Comparison of ENCODE assay signal across 8 cellular contexts in the genomic region with DNA sequence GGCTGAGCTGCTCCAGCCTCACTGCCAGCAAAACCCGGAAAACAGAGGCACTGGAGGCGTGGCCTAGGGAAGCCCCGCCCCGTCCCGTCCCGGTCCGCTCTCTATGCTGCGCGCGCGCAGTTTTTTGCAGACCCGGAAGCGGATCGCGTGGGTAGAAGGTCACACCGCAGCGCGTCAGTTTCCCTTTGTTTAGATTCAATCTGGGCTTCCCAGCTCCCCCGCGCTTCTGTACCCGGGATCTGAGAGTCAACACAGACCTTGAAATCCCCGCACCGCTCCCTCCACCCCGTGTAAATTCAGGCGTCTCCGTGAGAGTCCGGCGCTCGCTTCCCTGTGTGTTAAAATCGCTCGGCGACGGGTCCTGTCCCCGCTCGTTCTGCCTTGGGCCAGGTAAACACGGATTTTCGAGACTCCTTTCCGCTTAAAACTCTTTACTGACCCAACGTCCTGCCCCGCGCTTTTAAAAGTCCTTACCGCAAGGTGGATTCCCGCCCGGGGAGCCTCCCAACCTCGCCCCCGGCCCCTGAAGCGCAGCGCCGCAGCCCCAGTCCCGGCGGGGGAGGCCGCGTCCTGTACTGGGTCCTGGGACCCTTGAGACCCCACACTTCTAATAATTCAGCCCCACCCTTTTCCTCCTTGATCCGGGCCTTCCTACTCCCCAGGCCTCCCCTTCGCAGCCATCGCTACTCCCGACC. TPM values are rescaled to one million over a fixed set of nuclear protein-coding genes. Genes with fewer than 3 reads are reported as not detected.
DNase-seq lines count a peak whose midpoint lies in the region; ATAC-seq and TF ChIP-seq lines count a peak whose summit lies in the region.

A gene (plus strand): TSS at position 127 of the 695 bp plus-strand sequence. CDS start 12,930 bp downstream, outside the sequence.

- H3K36me3 Mint-ChIP-seq in MCF 10A (ENCODE audit: insufficient read depth, unreplicated experiment): no peaks in the 10 kb centered on the region
- peaks cover 40% of the 10 kb centered on the region for H3K36me3 Mint-ChIP-seq in activated naive CD8-positive, alpha-beta T cell treated with anti-CD3 and anti-CD28 coated beads for 36 hours
- H3K36me3 Mint-ChIP-seq in osteocyte (ENCODE audit: unreplicated experiment): peaks cover 19% of the 10 kb centered on the region

- H3K4me3 Mint-ChIP-seq in MCF 10A (ENCODE audit: unreplicated experiment) (no peak within 1 kb of the TSS), osteocyte (ENCODE audit: unreplicated experiment) (peak within 1 kb of the TSS; percentile 97)
- peak within 1 kb of the TSS; percentile 88 for H3K4me3 Mint-ChIP-seq in activated naive CD8-positive, alpha-beta T cell treated with anti-CD3 and anti-CD28 coated beads for 36 hours

- whole genome bisulfite sequencing in suprapubic skin: 3% methylated on average over 47 of the region's 57 CpGs

- no peak for TF ChIP-seq EP300 in suprapubic skin (IDR thresholded peaks at IDR 0.05)

- TF ChIP-seq CTCF in MCF 10A (IDR thresholded peaks at IDR 0.05; ENCODE audit: unreplicated experiment): no peak
- no peak for TF ChIP-seq CTCF in cardiac muscle cell (IDR thresholded peaks at IDR 0.05; ENCODE audit: low read depth, low read length)
- TF ChIP-seq CTCF in osteocyte (IDR thresholded peaks at IDR 0.05): no peak
- no peak for TF ChIP-seq CTCF in suprapubic skin (IDR thresholded peaks at IDR 0.05)

- peaks cover 14% of the 10 kb centered on the region for H3K4me1 ChIP-seq in cardiac muscle cell (ENCODE audit: low read depth)
- H3K4me1 ChIP-seq in suprapubic skin: peaks cover 9% of the 10 kb centered on the region

- DNase-seq in T47D (ENCODE audit: low read depth in 1 of 2, low spot score in 1 of 2) (peak; percentile 49 to 91), MCF 10A (ENCODE audit: unreplicated experiment) (no peak), KG1 (lab: John Stamatoyannopoulos, UW) (peak; percentile 96), cardiac muscle cell (ENCODE audit: low read depth in 1 of 2, low spot score in 1 of 2) (peak; percentile 90), osteocyte (ENCODE audit: extremely low spot score, unreplicated experiment) (peak; percentile 96), suprapubic skin (ENCODE audit: low spot score in 2 of 2) (peak; percentile 90 to 92)
- peak; percentile 91 for DNase-seq in activated naive CD8-positive, alpha-beta T cell treated with anti-CD3 and anti-CD28 coated beads for 36 hours

- H3K4me1 Mint-ChIP-seq in MCF 10A (ENCODE audit: insufficient read depth, unreplicated experiment) (no peaks in the 10 kb centered on the region), osteocyte (ENCODE audit: unreplicated experiment) (peaks cover 12% of the 10 kb centered on the region)
- H3K4me1 Mint-ChIP-seq in activated naive CD8-positive, alpha-beta T cell treated with anti-CD3 and anti-CD28 coated beads for 36 hours: peaks cover 5% of the 10 kb centered on the region

- H3K36me3 ChIP-seq in cardiac muscle cell: no peaks in the 10 kb centered on the region
- H3K36me3 ChIP-seq in suprapubic skin: no peaks in the 10 kb centered on the region

- H3K9me3 ChIP-seq in cardiac muscle cell (ENCODE audit: low read depth) (peaks cover 3% of the 10 kb centered on the region), suprapubic skin (peaks cover 11% of the 10 kb centered on the region)

- BruUV-seq in MCF 10A (replicated peaks; lab: Mats Ljungman, UMichigan): no TSS peak

- H3K4me3 ChIP-seq in cardiac muscle cell: peak within 1 kb of the TSS; percentile 70
- peak within 1 kb of the TSS; percentile 68 for H3K4me3 ChIP-seq in suprapubic skin

- TF ChIP-seq POLR2A in suprapubic skin (IDR thresholded peaks at IDR 0.05): peak in 1 of 2 donors; percentile 55

- H3K9me3 Mint-ChIP-seq in MCF 10A (ENCODE audit: unreplicated experiment): peaks cover 44% of the 10 kb centered on the region
- peaks cover 24% of the 10 kb centered on the region for H3K9me3 Mint-ChIP-seq in activated naive CD8-positive, alpha-beta T cell treated with anti-CD3 and anti-CD28 coated beads for 36 hours
- peaks cover 20% of the 10 kb centered on the region for H3K9me3 Mint-ChIP-seq in osteocyte (ENCODE audit: unreplicated experiment)

- H3K27ac ChIP-seq in cardiac muscle cell (peak within 1 kb of the TSS; percentile 92), suprapubic skin (peak within 1 kb of the TSS; percentile 81)

- H3K27me3 ChIP-seq in cardiac muscle cell: no peaks in the 10 kb centered on the region
- H3K27me3 ChIP-seq in suprapubic skin: no peaks in the 10 kb centered on the region

- ATAC-seq in SK-N-SH treated with all-trans-retinoic acid at 6 μM for 48 hours: peak; percentile 98

- CTCF ChIA-PET in MCF 10A (lab: Yijun Ruan, JAX): no interaction called here

- in situ Hi-C loops in T47D (cut with HindIII; ENCODE audit: low pct_unique_long_range_greater_than_20kb, low sequenced_read_pairs): no loop called here

- H3K27ac Mint-ChIP-seq in MCF 10A (ENCODE audit: low read depth, unreplicated experiment) (no peak within 1 kb of the TSS), osteocyte (ENCODE audit: unreplicated experiment) (peak within 1 kb of the TSS; percentile 98)
- H3K27ac Mint-ChIP-seq in activated naive CD8-positive, alpha-beta T cell treated with anti-CD3 and anti-CD28 coated beads for 36 hours: peak within 1 kb of the TSS; percentile 97

- POLR2A ChIA-PET in MCF 10A (lab: Yijun Ruan, JAX): interaction anchor here (0.6 kb wide), 1 partner anchor 540 kb away, joined by 3 read pairs; no protein-coding TSS in a partner anchor

- no peaks in the 10 kb centered on the region for H3K27me3 Mint-ChIP-seq in MCF 10A (ENCODE audit: insufficient read depth, unreplicated experiment)
- no peaks in the 10 kb centered on the region for H3K27me3 Mint-ChIP-seq in activated naive CD8-positive, alpha-beta T cell treated with anti-CD3 and anti-CD28 coated beads for 36 hours
- no peaks in the 10 kb centered on the region for H3K27me3 Mint-ChIP-seq in osteocyte (ENCODE audit: unreplicated experiment)

- intact Hi-C loops in MCF 10A (cut with micrococcal nuclease): no loop called here

TF ChIP-seq in SK-N-SH treated with all-trans-retinoic acid at 6 μM for 48 hours, 23 proteins besides CTCF, POLR2A, EP300 and RAD21:
- no peak for TF ChIP-seq ISL1 (CRISPR knock-in tag; IDR thresholded peaks at IDR 0.05)
- TF ChIP-seq PPARA (CRISPR knock-in tag; IDR thresholded peaks at IDR 0.05; ENCODE audit: borderline replicate concordance): no peak
- TF ChIP-seq ARNTL (CRISPR knock-in tag; IDR thresholded peaks at IDR 0.05; ENCODE audit: borderline replicate concordance, low read depth): no peak
- TF ChIP-seq, protein P1, sequence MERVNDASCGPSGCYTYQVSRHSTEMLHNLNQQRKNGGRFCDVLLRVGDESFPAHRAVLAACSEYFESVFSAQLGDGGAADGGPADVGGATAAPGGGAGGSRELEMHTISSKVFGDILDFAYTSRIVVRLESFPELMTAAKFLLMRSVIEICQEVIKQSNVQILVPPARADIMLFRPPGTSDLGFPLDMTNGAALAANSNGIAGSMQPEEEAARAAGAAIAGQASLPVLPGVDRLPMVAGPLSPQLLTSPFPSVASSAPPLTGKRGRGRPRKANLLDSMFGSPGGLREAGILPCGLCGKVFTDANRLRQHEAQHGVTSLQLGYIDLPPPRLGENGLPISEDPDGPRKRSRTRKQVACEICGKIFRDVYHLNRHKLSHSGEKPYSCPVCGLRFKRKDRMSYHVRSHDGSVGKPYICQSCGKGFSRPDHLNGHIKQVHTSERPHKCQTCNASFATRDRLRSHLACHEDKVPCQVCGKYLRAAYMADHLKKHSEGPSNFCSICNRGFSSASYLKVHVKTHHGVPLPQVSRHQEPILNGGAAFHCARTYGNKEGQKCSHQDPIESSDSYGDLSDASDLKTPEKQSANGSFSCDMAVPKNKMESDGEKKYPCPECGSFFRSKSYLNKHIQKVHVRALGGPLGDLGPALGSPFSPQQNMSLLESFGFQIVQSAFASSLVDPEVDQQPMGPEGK (CRISPR knock-in tag; IDR thresholded peaks at IDR 0.05; ENCODE audit: borderline replicate concordance): no peak
- TF ChIP-seq, protein P2, sequence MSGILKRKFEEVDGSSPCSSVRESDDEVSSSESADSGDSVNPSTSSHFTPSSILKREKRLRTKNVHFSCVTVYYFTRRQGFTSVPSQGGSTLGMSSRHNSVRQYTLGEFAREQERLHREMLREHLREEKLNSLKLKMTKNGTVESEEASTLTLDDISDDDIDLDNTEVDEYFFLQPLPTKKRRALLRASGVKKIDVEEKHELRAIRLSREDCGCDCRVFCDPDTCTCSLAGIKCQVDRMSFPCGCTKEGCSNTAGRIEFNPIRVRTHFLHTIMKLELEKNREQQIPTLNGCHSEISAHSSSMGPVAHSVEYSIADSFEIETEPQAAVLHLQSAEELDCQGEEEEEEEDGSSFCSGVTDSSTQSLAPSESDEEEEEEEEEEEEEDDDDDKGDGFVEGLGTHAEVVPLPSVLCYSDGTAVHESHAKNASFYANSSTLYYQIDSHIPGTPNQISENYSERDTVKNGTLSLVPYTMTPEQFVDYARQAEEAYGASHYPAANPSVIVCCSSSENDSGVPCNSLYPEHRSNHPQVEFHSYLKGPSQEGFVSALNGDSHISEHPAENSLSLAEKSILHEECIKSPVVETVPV (CRISPR knock-in tag; IDR thresholded peaks at IDR 0.05): no peak
- TF ChIP-seq, protein P3, sequence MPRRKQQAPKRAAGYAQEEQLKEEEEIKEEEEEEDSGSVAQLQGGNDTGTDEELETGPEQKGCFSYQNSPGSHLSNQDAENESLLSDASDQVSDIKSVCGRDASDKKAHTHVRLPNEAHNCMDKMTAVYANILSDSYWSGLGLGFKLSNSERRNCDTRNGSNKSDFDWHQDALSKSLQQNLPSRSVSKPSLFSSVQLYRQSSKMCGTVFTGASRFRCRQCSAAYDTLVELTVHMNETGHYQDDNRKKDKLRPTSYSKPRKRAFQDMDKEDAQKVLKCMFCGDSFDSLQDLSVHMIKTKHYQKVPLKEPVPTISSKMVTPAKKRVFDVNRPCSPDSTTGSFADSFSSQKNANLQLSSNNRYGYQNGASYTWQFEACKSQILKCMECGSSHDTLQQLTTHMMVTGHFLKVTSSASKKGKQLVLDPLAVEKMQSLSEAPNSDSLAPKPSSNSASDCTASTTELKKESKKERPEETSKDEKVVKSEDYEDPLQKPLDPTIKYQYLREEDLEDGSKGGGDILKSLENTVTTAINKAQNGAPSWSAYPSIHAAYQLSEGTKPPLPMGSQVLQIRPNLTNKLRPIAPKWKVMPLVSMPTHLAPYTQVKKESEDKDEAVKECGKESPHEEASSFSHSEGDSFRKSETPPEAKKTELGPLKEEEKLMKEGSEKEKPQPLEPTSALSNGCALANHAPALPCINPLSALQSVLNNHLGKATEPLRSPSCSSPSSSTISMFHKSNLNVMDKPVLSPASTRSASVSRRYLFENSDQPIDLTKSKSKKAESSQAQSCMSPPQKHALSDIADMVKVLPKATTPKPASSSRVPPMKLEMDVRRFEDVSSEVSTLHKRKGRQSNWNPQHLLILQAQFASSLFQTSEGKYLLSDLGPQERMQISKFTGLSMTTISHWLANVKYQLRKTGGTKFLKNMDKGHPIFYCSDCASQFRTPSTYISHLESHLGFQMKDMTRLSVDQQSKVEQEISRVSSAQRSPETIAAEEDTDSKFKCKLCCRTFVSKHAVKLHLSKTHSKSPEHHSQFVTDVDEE (CRISPR knock-in tag; IDR thresholded peaks at IDR 0.05): no peak

RNA-seq across cellular contexts. Expression of the gene that starts here (rescaled TPM):
- total RNA-seq in MCF 10A (2022) (not detected in 2 replicates), cardiac muscle cell (11.5 and 14.3 TPM in 2 replicates), osteocyte (3.8 and 6.6 TPM in 2 replicates), suprapubic skin (1 to 10 TPM; 1.0 to 5.3 (median 1.2) TPM)
- 1 to 10 TPM; 2.4 to 2.9 TPM for total RNA-seq in activated naive CD8-positive, alpha-beta T cell treated with anti-CD3 and anti-CD28 coated beads for 36 hours
- polyA plus RNA-seq in cardiac muscle cell: 15.7 and 23.7 TPM in 2 replicates
